ENCODE assay signal across 27 cellular contexts in the genomic region with DNA sequence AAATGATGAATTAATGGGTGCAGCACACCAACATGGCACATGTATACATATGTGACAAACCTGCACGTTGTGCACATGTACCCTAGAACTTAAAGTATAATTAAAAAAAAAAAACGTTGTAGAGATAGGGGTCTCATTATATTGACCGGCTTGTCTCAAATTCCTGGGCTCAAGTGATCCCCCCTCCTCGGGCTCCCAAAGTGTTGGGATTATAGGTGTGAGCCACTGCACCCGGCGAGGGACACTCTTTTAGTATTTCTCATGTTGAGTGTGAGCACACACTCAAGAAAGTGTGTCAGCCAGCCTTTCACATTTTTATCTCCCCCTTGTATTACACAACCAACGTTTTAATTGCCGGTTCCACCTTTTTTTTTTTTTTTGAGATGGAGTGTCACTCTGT.
"Had no signal": no experiment of that assay in that cellular context is flagged by ENCODE, and none has a peak within 500 bp of the region (broad histone marks: within the 10 kb centered on the region; RNA-seq: fewer than 3 reads in every experiment).

No MANE protein-coding gene starts in this region.

- H3K36me3 Mint-ChIP-seq: stimulated activated effector memory CD8-positive, alpha-beta T cell treated with anti-CD3 and anti-CD28 coated beads, Interleukin-12 subunit alpha, Interleukin-12 subunit beta, amount 100 ng/mL, for 72 hours; stimulated activated memory B cell treated with anti-CD40 and anti-IgM and Interleukin-4, amounts not matched to agents 10 μg/mL and 1 μg/mL and 100 μg/mL, for 72 hours; type B pancreatic cell had no signal

- H3K36me3 ChIP-seq: stomach, suprapubic skin, thoracic aorta, thyroid gland, tibial artery, tibial nerve, transverse colon, upper lobe of left lung, uterus, vagina had no signal

- H3K27me3 ChIP-seq: stomach, suprapubic skin, testis, thyroid gland, tibial artery, tibial nerve, transverse colon, upper lobe of left lung, uterus, vagina had no signal

- H3K4me3 ChIP-seq: stomach, suprapubic skin, testis, thoracic aorta, thyroid gland, tibial artery, tibial nerve, transverse colon, upper lobe of left lung, uterus, vagina had no signal

- H3K27ac ChIP-seq: stomach, suprapubic skin, testis, thoracic aorta, thyroid gland, tibial artery, tibial nerve, transverse colon, upper lobe of left lung, uterus, vagina had no signal

- H3K4me1 ChIP-seq: stomach, suprapubic skin, testis, thyroid gland, tibial artery, tibial nerve, transverse colon, upper lobe of left lung, uterus, vagina had no signal

- ATAC-seq: stimulated activated effector memory CD8-positive, alpha-beta T cell treated with anti-CD3 and anti-CD28 coated beads, Interleukin-12 subunit alpha, Interleukin-12 subunit beta, amount 100 ng/mL, for 72 hours; stimulated activated memory B cell treated with anti-CD40 and anti-IgM and Interleukin-4, amounts not matched to agents 10 μg/mL and 1 μg/mL and 100 μg/mL, for 72 hours; stimulated activated naive B cell treated with anti-CD40 and anti-IgM and Interleukin-4, amounts not matched to agents 10 μg/mL and 1 μg/mL and 100 μg/mL, for 72 hours; stimulated activated naive CD8-positive, alpha-beta T cell treated with anti-CD3 and anti-CD28 coated beads, Interleukin-15, amount 100 ng/mL, for 72 hours; stimulated activated naive CD8-positive, alpha-beta T cell treated with anti-CD3 and anti-CD28 coated beads, Interleukin-15, Interleukin-2, amounts not matched to agents 100 U/mL and 50 U/mL, for 24 hours had no signal

- DNase-seq: stimulated activated CD4-positive, alpha-beta T cell treated with anti-CD3 and anti-CD28 coated beads, Interleukin-2, amount 100 ng/mL, for 48 hours; stimulated activated CD4-positive, alpha-beta T cell treated with anti-CD3 and anti-CD28 coated beads, Interleukin-4, amount 100 ng/mL, for 1 hour; stimulated activated CD4-positive, alpha-beta T cell treated with anti-CD3 and anti-CD28 coated beads, Interleukin-4, amount 100 ng/mL, for 24 hours; stimulated activated CD4-positive, alpha-beta T cell treated with anti-CD3 and anti-CD28 coated beads, Interleukin-4, amount 100 ng/mL, for 4 hours; stimulated activated CD8-positive, alpha-beta memory T cell treated with anti-CD3 and anti-CD28 coated beads, Interleukin-4, amount 100 ng/mL, for 48 hours; stimulated activated naive B cell treated with anti-CD40 and anti-IgM and Interleukin-4, amounts not matched to agents 10 μg/mL and 1 μg/mL and 100 μg/mL, for 72 hours; stimulated activated naive CD4-positive, alpha-beta T cell; stimulated activated naive CD4-positive, alpha-beta T cell treated with Interleukin-2 at 50 U/mL for 16 hours; stimulated activated naive CD8-positive, alpha-beta T cell treated with anti-CD3 and anti-CD28 coated beads, Interleukin-15, amount 100 ng/mL, for 72 hours; stimulated activated naive CD8-positive, alpha-beta T cell treated with anti-CD3 and anti-CD28 coated beads, Interleukin-15, Interleukin-2, amounts not matched to agents 100 U/mL and 50 U/mL, for 24 hours; stomach; substantia nigra; testis; thyroid gland; tibial artery; transverse colon; trophoblast cell; upper lobe of left lung; uterus had no signal

- H3K9me3 Mint-ChIP-seq: stimulated activated naive CD8-positive, alpha-beta T cell treated with anti-CD3 and anti-CD28 coated beads, Interleukin-15, Interleukin-2, amounts not matched to agents 100 ng/mL and 50 ng/mL, for 24 hours had no signal

- H3K27me3 Mint-ChIP-seq: stimulated activated naive B cell treated with anti-CD40 and anti-IgM and Interleukin-4, amounts not matched to agents 10 μg/mL and 1 μg/mL and 100 μg/mL, for 72 hours; stimulated activated naive CD8-positive, alpha-beta T cell treated with anti-CD3 and anti-CD28 coated beads, Interleukin-15, Interleukin-2, amounts not matched to agents 100 ng/mL and 50 ng/mL, for 24 hours had no signal

- H3K4me3 Mint-ChIP-seq: stimulated activated effector memory CD8-positive, alpha-beta T cell treated with anti-CD3 and anti-CD28 coated beads, Interleukin-12 subunit alpha, Interleukin-12 subunit beta, amount 100 ng/mL, for 72 hours; stimulated activated memory B cell treated with anti-CD40 and anti-IgM and Interleukin-4, amounts not matched to agents 10 μg/mL and 1 μg/mL and 100 μg/mL, for 72 hours; stimulated activated naive B cell treated with anti-CD40 and anti-IgM and Interleukin-4, amounts not matched to agents 10 μg/mL and 1 μg/mL and 100 μg/mL, for 72 hours; stimulated activated naive CD8-positive, alpha-beta T cell treated with anti-CD3 and anti-CD28 coated beads, Interleukin-15, amount 100 ng/mL, for 72 hours; stimulated activated naive CD8-positive, alpha-beta T cell treated with anti-CD3 and anti-CD28 coated beads, Interleukin-15, Interleukin-2, amounts not matched to agents 100 ng/mL and 50 ng/mL, for 24 hours; type B pancreatic cell had no signal

- H3K9me3 ChIP-seq: stomach, suprapubic skin, testis, thoracic aorta, thyroid gland, tibial artery, transverse colon, upper lobe of left lung, uterus, vagina had no signal

- H3K27ac Mint-ChIP-seq: stimulated activated effector memory CD8-positive, alpha-beta T cell treated with anti-CD3 and anti-CD28 coated beads, Interleukin-12 subunit alpha, Interleukin-12 subunit beta, amount 100 ng/mL, for 72 hours; stimulated activated memory B cell treated with anti-CD40 and anti-IgM and Interleukin-4, amounts not matched to agents 10 μg/mL and 1 μg/mL and 100 μg/mL, for 72 hours; stimulated activated naive B cell treated with anti-CD40 and anti-IgM and Interleukin-4, amounts not matched to agents 10 μg/mL and 1 μg/mL and 100 μg/mL, for 72 hours; stimulated activated naive CD8-positive, alpha-beta T cell treated with anti-CD3 and anti-CD28 coated beads, Interleukin-15, amount 100 ng/mL, for 72 hours; stimulated activated naive CD8-positive, alpha-beta T cell treated with anti-CD3 and anti-CD28 coated beads, Interleukin-15, Interleukin-2, amounts not matched to agents 100 ng/mL and 50 ng/mL, for 24 hours; type B pancreatic cell had no signal
